1 cellular context compared by ENCODE assay signal in the genomic region with DNA sequence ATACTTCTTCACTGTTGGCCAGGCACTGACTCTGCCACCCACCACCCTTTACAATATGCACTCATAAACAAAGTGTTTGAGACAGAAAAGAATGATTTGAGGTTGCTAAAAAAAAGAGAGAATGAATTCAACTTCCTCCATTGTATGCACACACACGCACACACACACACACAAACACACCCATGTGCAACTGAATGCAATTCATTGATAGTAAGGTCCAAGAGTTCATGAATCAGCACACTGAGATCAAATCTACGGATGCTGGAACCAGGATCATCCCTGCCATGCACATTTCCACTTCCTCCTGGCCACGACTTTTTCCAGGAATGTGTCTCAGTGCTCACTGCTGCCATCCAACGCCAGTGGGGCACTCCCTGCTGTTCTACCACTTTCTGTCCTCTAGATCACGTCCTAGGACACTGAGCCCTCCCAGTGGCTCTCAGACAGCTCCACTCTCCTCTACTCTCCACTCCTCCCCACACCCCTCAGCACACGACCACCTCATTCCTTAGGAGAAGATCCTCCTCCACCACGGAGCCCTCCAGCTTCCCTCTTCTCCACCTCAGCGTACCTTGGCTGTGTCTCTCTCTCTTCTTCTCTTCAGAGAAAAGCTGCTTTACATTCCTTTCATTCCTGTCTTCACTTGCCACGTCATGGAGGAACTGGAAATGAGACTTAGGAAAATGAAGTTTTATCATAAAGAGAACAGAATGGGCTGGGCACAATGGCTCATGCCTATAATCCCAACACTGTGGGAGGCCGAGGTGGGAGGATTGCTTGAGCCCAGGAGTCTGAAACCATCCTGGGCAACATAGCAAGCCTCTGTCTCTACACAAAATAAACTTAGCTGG.
TF ChIP-seq lines count a peak whose summit lies in the region.

No MANE protein-coding gene starts in this region.

TF ChIP-seq in SK-N-SH treated with all-trans-retinoic acid at 6 μM for 48 hours, 23 proteins besides CTCF, POLR2A, EP300 and RAD21 (continued from another document):
- TF ChIP-seq, protein P1, sequence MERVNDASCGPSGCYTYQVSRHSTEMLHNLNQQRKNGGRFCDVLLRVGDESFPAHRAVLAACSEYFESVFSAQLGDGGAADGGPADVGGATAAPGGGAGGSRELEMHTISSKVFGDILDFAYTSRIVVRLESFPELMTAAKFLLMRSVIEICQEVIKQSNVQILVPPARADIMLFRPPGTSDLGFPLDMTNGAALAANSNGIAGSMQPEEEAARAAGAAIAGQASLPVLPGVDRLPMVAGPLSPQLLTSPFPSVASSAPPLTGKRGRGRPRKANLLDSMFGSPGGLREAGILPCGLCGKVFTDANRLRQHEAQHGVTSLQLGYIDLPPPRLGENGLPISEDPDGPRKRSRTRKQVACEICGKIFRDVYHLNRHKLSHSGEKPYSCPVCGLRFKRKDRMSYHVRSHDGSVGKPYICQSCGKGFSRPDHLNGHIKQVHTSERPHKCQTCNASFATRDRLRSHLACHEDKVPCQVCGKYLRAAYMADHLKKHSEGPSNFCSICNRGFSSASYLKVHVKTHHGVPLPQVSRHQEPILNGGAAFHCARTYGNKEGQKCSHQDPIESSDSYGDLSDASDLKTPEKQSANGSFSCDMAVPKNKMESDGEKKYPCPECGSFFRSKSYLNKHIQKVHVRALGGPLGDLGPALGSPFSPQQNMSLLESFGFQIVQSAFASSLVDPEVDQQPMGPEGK (CRISPR knock-in tag; IDR thresholded peaks at IDR 0.05; ENCODE audit: borderline replicate concordance): no peak
- TF ChIP-seq, protein P2, sequence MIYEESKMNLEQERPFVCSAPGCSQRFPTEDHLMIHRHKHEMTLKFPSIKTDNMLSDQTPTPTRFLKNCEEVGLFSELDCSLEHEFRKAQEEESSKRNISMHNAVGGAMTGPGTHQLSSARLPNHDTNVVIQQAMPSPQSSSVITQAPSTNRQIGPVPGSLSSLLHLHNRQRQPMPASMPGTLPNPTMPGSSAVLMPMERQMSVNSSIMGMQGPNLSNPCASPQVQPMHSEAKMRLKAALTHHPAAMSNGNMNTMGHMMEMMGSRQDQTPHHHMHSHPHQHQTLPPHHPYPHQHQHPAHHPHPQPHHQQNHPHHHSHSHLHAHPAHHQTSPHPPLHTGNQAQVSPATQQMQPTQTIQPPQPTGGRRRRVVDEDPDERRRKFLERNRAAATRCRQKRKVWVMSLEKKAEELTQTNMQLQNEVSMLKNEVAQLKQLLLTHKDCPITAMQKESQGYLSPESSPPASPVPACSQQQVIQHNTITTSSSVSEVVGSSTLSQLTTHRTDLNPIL (CRISPR knock-in tag; IDR thresholded peaks at IDR 0.05; ENCODE audit: low read depth): no peak
